ENCODE assay signal across 3 cellular contexts in the genomic region with DNA sequence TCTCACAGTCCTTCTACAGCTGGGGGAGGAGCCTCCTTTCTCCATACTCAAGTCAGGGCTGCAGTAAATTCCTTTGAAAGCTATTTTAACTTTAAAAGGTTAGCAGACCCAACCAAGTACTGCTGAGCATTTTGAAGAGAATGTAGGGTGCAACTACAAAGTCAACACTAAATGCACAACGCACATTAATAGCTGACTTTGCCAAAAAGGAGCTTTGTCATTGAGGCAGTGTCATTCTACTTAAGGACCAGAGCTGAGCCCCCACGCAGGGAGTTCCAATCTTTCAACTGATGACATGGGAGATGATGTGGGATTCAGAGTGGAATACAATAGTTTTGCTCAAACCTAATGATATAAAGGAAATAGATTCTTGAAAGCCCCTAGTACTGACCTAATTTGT.
TF ChIP-seq lines count a peak whose summit lies in the region.

No MANE protein-coding gene starts in this region.

TF ChIP-seq in A549, 52 proteins besides CTCF, POLR2A, EP300 and RAD21:
- TF ChIP-seq HEYL (CRISPR knock-in tag; IDR thresholded peaks at IDR 0.05), result no peak
- TF ChIP-seq CEBPB (IDR thresholded peaks at IDR 0.05), result no peak
- TF ChIP-seq MAFK (IDR thresholded peaks at IDR 0.05; ENCODE audit: partially characterized antibody), result peak; percentile 42

TF ChIP-seq in K562, 482 proteins besides CTCF, POLR2A, EP300 and RAD21:
- TF ChIP-seq C11orf30 (IDR thresholded peaks at IDR 0.05; ENCODE audit: low read depth) (peak; percentile 7; the same call in 1 of the 2 replicates), GATA2 (CRISPR knock-in tag; IDR thresholded peaks at IDR 0.05) (no peak), ZNF316 (IDR thresholded peaks at IDR 0.05) (peak; percentile 35)

TF ChIP-seq in HepG2, 621 proteins besides CTCF, POLR2A, EP300 and RAD21:
- peak; percentile 79 for TF ChIP-seq MAFF (IDR thresholded peaks at IDR 0.05; ENCODE audit: low read depth, low read length)
- no peak for TF ChIP-seq HNRNPK (IDR thresholded peaks at IDR 0.05; ENCODE audit: low read depth, low read length, poor library complexity, severe bottlenecking)
- TF ChIP-seq ZNF501 (CRISPR knock-in tag; IDR thresholded peaks at IDR 0.05), result no peak
- TF ChIP-seq, protein P1, sequence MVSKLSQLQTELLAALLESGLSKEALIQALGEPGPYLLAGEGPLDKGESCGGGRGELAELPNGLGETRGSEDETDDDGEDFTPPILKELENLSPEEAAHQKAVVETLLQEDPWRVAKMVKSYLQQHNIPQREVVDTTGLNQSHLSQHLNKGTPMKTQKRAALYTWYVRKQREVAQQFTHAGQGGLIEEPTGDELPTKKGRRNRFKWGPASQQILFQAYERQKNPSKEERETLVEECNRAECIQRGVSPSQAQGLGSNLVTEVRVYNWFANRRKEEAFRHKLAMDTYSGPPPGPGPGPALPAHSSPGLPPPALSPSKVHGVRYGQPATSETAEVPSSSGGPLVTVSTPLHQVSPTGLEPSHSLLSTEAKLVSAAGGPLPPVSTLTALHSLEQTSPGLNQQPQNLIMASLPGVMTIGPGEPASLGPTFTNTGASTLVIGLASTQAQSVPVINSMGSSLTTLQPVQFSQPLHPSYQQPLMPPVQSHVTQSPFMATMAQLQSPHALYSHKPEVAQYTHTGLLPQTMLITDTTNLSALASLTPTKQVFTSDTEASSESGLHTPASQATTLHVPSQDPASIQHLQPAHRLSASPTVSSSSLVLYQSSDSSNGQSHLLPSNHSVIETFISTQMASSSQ (IDR thresholded peaks at IDR 0.05; ENCODE audit: low read depth), result no peak
- TF ChIP-seq, protein P1 (CRISPR knock-in tag; IDR thresholded peaks at IDR 0.05; ENCODE audit: borderline replicate concordance), result no peak
- TF ChIP-seq MAFK (conservative IDR thresholded peaks at IDR 0.05 in 1 of 2, IDR thresholded peaks at IDR 0.05 in 1 of 2; ENCODE audit: low read length in 2 of 2), result peak; percentile 79 to 80
